ENCODE assay signal across 1 cellular context in genomic region chr5:77852068-77852513, GRCh38.
TF ChIP-seq lines count a peak whose summit lies in the region.

No MANE protein-coding gene starts in this region.

TF ChIP-seq in WTC11, 78 proteins besides CTCF, POLR2A, EP300 and RAD21 (continued from another document):
- TF ChIP-seq ERG (CRISPR knock-in tag; IDR thresholded peaks at IDR 0.05) (no peak), SMAD4 (CRISPR knock-in tag; IDR thresholded peaks at IDR 0.05) (no peak), ZMAT4 (CRISPR knock-in tag; IDR thresholded peaks at IDR 0.05) (no peak), ZNF416 (CRISPR knock-in tag; IDR thresholded peaks at IDR 0.05) (no peak), ZNF532 (CRISPR knock-in tag; IDR thresholded peaks at IDR 0.05; ENCODE audit: borderline replicate concordance) (no peak), GTF2I (CRISPR knock-in tag; conservative IDR thresholded peaks at IDR 0.05) (no peak), ZBTB21 (CRISPR knock-in tag; IDR thresholded peaks at IDR 0.05; ENCODE audit: borderline replicate concordance) (no peak), JAZF1 (CRISPR knock-in tag; IDR thresholded peaks at IDR 0.05) (no peak)
